In the genomic region with DNA sequence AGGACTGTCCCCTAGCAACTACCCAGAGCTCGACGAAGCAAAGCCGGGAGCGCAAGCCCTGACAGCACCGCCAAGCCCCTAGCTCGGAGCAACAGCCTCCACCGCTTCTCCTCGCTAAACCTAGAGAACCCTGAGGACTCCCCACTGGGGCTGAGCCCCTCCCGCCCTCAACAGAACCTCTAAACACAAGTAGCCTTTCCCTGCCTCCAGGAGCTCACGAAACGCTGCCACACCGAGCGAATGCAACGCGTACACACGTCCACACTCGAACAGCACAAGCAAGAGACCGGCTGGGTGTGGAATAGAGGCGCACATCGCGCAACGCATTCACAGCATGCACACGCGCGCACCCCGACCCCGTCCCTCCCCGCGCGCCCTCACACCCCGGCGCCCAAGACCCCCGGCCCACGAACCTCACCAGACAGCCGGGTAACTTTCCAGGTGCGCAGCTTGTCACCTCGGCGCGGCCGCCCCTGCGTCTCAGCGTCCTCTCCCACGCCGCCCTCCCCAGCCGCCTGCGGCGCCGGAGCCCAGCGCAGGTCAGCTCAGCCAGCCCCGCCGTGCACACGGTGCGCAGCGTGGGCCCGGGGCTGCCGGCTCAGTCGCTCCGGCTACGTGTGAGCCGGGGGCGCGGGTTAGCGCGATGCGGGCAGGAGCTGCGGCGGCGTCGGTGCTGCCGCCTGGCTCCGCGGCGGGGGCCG, we compare ENCODE assay signal across 1 cellular context.
TF ChIP-seq lines count a peak whose summit lies in the region.

No MANE protein-coding gene starts in this region.

TF ChIP-seq in HepG2, 621 proteins besides CTCF, POLR2A, EP300 and RAD21:
- TF ChIP-seq, protein P1, sequence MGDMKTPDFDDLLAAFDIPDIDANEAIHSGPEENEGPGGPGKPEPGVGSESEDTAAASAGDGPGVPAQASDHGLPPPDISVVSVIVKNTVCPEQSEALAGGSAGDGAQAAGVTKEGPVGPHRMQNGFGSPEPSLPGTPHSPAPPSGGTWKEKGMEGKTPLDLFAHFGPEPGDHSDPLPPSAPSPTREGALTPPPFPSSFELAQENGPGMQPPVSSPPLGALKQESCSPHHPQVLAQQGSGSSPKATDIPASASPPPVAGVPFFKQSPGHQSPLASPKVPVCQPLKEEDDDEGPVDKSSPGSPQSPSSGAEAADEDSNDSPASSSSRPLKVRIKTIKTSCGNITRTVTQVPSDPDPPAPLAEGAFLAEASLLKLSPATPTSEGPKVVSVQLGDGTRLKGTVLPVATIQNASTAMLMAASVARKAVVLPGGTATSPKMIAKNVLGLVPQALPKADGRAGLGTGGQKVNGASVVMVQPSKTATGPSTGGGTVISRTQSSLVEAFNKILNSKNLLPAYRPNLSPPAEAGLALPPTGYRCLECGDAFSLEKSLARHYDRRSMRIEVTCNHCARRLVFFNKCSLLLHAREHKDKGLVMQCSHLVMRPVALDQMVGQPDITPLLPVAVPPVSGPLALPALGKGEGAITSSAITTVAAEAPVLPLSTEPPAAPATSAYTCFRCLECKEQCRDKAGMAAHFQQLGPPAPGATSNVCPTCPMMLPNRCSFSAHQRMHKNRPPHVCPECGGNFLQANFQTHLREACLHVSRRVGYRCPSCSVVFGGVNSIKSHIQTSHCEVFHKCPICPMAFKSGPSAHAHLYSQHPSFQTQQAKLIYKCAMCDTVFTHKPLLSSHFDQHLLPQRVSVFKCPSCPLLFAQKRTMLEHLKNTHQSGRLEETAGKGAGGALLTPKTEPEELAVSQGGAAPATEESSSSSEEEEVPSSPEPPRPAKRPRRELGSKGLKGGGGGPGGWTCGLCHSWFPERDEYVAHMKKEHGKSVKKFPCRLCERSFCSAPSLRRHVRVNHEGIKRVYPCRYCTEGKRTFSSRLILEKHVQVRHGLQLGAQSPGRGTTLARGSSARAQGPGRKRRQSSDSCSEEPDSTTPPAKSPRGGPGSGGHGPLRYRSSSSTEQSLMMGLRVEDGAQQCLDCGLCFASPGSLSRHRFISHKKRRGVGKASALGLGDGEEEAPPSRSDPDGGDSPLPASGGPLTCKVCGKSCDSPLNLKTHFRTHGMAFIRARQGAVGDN (CRISPR knock-in tag; IDR thresholded peaks at IDR 0.05) = no peak
- TF ChIP-seq POLR2AphosphoS5 (IDR thresholded peaks at IDR 0.05; ENCODE audit: low read depth, low read length) = no peak
- TF ChIP-seq ZNF12 (CRISPR knock-in tag; IDR thresholded peaks at IDR 0.05) = no peak
- no peak for TF ChIP-seq NFE2L1 (CRISPR knock-in tag; IDR thresholded peaks at IDR 0.05; ENCODE audit: borderline replicate concordance)
- TF ChIP-seq SPEN (CRISPR knock-in tag; IDR thresholded peaks at IDR 0.05; ENCODE audit: low read depth) = no peak
- TF ChIP-seq, protein P2, sequence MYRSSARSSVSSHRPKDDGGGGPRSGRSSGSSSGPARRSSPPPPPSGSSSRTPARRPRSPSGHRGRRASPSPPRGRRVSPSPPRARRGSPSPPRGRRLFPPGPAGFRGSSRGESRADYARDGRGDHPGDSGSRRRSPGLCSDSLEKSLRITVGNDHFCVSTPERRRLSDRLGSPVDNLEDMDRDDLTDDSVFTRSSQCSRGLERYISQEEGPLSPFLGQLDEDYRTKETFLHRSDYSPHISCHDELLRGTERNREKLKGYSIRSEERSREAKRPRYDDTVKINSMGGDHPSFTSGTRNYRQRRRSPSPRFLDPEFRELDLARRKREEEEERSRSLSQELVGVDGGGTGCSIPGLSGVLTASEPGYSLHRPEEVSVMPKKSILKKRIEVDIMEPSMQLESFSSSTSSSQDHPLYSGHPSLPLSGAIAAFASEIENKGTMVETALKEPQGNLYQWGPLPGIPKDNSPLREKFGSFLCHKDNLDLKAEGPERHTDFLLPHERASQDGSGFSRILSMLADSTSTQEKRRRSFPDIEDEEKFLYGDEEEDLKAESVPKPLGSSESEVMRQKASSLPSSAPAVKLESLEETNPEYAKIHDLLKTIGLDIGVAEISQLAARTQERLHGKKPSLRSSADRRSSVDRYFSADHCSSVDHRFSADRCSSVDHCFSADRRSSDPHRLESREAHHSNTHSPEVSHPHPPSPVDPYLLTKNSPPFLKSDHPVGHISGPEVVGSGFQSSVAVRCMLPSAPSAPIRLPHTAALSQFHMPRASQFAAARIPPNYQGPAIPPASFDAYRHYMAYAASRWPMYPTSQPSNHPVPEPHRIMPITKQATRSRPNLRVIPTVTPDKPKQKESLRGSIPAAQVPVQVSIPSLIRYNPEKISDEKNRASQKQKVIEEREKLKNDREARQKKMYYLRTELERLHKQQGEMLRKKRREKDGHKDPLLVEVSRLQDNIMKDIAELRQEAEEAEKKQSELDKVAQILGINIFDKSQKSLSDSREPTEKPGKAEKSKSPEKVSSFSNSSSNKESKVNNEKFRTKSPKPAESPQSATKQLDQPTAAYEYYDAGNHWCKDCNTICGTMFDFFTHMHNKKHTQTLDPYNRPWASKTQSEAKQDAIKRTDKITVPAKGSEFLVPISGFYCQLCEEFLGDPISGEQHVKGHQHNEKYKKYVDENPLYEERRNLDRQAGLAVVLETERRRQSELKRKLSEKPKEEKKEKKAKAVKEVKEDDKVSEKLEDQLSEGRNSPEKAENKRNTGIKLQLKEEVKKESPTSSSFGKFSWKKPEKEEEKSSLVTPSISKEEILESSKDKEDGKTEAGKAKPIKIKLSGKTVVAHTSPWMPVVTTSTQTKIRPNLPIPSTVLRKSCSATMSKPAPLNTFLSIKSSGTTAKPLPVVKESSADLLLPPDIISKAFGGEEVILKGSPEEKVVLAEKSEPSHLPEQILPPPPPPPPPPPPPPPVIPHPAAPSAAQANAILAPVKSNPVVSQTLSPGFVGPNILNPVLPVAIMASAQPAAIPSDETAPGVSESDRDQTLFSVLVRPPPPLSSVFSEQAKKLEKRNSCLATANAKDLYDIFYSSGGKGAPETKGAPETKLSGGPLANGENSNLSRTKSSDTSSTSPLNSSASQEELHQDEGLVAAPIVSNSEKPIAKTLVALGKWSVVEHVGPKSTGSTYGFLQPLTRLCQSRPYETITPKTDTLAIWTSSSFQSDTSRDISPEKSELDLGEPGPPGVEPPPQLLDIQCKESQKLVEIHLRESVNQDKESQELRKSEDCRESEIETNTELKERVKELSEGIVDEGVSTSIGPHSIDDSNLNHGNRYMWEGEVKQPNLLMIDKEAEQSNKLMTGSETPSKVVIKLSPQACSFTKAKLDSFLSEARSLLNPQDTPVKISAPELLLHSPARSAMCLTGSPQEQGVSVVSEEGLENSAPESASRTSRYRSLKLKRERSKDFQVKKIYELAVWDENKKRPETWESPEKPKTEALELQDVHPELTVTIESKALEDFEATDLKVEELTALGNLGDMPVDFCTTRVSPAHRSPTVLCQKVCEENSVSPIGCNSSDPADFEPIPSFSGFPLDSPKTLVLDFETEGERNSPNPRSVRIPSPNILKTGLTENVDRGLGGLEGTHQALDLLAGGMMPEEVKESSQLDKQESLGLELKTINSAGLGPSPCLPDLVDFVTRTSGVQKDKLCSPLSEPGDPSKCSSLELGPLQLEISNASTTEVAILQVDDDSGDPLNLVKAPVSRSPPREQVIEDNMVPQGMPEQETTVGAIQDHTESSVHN (CRISPR knock-in tag; IDR thresholded peaks at IDR 0.05) = no peak
- no peak for TF ChIP-seq RNF2 (conservative IDR thresholded peaks at IDR 0.05; ENCODE audit: low read depth)
